In genomic region chr17:43010667-43011308, GRCh38 we compare ENCODE assay signal across 14 cellular contexts. TPM values are rescaled to one million over a fixed set of nuclear protein-coding genes. Genes with fewer than 3 reads are reported as not detected.
DNase-seq lines count a peak whose midpoint lies in the region; ATAC-seq, FAIRE-seq and TF ChIP-seq lines count a peak whose summit lies in the region.
"Had no signal": no experiment of that assay in that cellular context is flagged by ENCODE, and none has a peak within 500 bp of the region (broad histone marks: within the 10 kb centered on the region; RNA-seq: fewer than 3 reads in every experiment).

No MANE protein-coding gene starts in this region.

- no peak overlapping the region for H2BK15ac ChIP-seq in mesenchymal stem cell (ENCODE audit: low read depth, poor library complexity, severe bottlenecking)

- no peaks in the 10 kb centered on the region for H3K9me3 Mint-ChIP-seq in activated naive CD8-positive, alpha-beta T cell treated with anti-CD3 and anti-CD28 coated beads, Interleukin-2, amount 50 U/mL, for 24 hours
- H3K9me3 Mint-ChIP-seq: activated CD4-positive, alpha-beta T cell treated with anti-CD3 and anti-CD28 coated beads, Interleukin-2, amount 10 ng/mL, durations not matched to agents 7 days and 5 days; T-cell had no signal

- TF ChIP-seq EP300 in A549 (IDR thresholded peaks at IDR 0.05) = no peak

- TF ChIP-seq POLR2A in A549 (IDR thresholded peaks at IDR 0.05; ENCODE audit: low read length) = no peak

- peaks cover 35 to 50% of the 10 kb centered on the region in 2 experiments for H3K36me3 ChIP-seq in mesenchymal stem cell (ENCODE audit: control insufficient read depth in 1 of 2, insufficient read depth in 2 of 2, low read depth in 1 of 2, low read length in 2 of 2)

- no peak overlapping the region; a peak in 1 of 6 replicates for H3K27ac ChIP-seq in A549
- H3K27ac ChIP-seq in mesenchymal stem cell (ENCODE audit: low read length, poor library complexity, severe bottlenecking) = no peak overlapping the region
- H3K27ac ChIP-seq: BLaER1, KMS-11 had no signal

- no peak overlapping the region for H4K8ac ChIP-seq in mesenchymal stem cell (ENCODE audit: low read length)

- no peak overlapping the region for H3K4me3 Mint-ChIP-seq in activated naive CD8-positive, alpha-beta T cell treated with anti-CD3 and anti-CD28 coated beads, Interleukin-2, amount 50 U/mL, for 24 hours

- no peak overlapping the region for H2BK12ac ChIP-seq in mesenchymal stem cell (ENCODE audit: low read length in 2 of 2)

- peaks cover 14% of the 10 kb centered on the region for H3K79me1 ChIP-seq in mesenchymal stem cell (replicated peaks; ENCODE audit: low read length, poor library complexity, severe bottlenecking)

- peak in 1 of 2 experiments; percentile 64 for DNase-seq in A549 (ENCODE audit: low read depth in 1 of 2, low spot score in 1 of 2)
- DNase-seq in HT-29 (ENCODE audit: low spot score) = peak; percentile 96
- DNase-seq in activated naive CD8-positive, alpha-beta T cell treated with anti-CD3 and anti-CD28 coated beads, Interleukin-2, amount 50 U/mL, for 24 hours = no peak
- DNase-seq in mesenchymal stem cell = no peak
- no peak for DNase-seq in stimulated activated naive CD4-positive, alpha-beta T cell treated with Interleukin-2 at 50 U/mL for 16 hours (lab: John Stamatoyannopoulos, UW)
- no peak for DNase-seq in stimulated activated CD4-positive, alpha-beta T cell treated with anti-CD3 and anti-CD28 coated beads, Interleukin-12 subunit alpha, Interleukin-12 subunit beta, amount 100 ng/mL, for 4 hours
- DNase-seq: activated CD4-positive, alpha-beta T cell treated with anti-CD3 and anti-CD28 coated beads, Interleukin-2, amount 10 ng/mL, durations not matched to agents 7 days and 5 days; activated gamma-delta T cell treated with Interleukin-2 at 50 U/mL for 16 hours; EL; T-cell had no signal

- H2AFZ ChIP-seq in mesenchymal stem cell (ENCODE audit: low read depth, low read length) = no peak overlapping the region

- H3K14ac ChIP-seq in mesenchymal stem cell (ENCODE audit: low read length in 2 of 2) = no peak overlapping the region

- peaks cover 11% of the 10 kb centered on the region for H3K36me3 Mint-ChIP-seq in activated naive CD8-positive, alpha-beta T cell treated with anti-CD3 and anti-CD28 coated beads, Interleukin-2, amount 50 U/mL, for 24 hours (ENCODE audit: low read depth)

- no peak overlapping the region for H3K18ac ChIP-seq in mesenchymal stem cell (ENCODE audit: low read depth in 1 of 2, low read length in 2 of 2)

- H3K27ac Mint-ChIP-seq in activated naive CD8-positive, alpha-beta T cell treated with anti-CD3 and anti-CD28 coated beads, Interleukin-2, amount 50 U/mL, for 24 hours = peak overlapping the region; percentile 61
- H3K27ac Mint-ChIP-seq: activated CD4-positive, alpha-beta T cell treated with anti-CD3 and anti-CD28 coated beads, Interleukin-2, amount 10 ng/mL, durations not matched to agents 7 days and 5 days had no signal

- no peak for FAIRE-seq in A549 (lab: Jason Lieb, UNC)

- CTCF ChIA-PET in A549 (lab: Yijun Ruan, JAX) = interaction anchor here (0.6 to 3.4 kb wide), 6 partner anchors 8 to 82 kb away, joined by 3 to 20 read pairs (median 3); partner anchors contain the start of genes RND2 and RPL27

- no peak overlapping the region for H4K91ac ChIP-seq in mesenchymal stem cell (ENCODE audit: low read length)

- H3K4me3 ChIP-seq in A549 (no peak overlapping the region), mesenchymal stem cell (ENCODE audit: insufficient read depth in 1 of 2, low read depth in 1 of 2, low read length in 2 of 2) (no peak overlapping the region)
- H3K4me3 ChIP-seq: BLaER1 had no signal

- H3K4me1 ChIP-seq in A549 (peaks cover 16% of the 10 kb centered on the region; the same call in 2 of the 3 replicates), mesenchymal stem cell (ENCODE audit: control insufficient read depth, insufficient read depth, low read depth, low read length) (peaks cover 7% of the 10 kb centered on the region)

- TF ChIP-seq RAD21 in A549 (conservative IDR thresholded peaks at IDR 0.05 in 1 of 2, IDR thresholded peaks at IDR 0.05 in 1 of 2) = no peak

- no peak for TF ChIP-seq CTCF in A549 (IDR thresholded peaks at IDR 0.05)

- no peak overlapping the region for H3K23ac ChIP-seq in mesenchymal stem cell (ENCODE audit: low read length in 2 of 2)

- POLR2A ChIA-PET in A549 (lab: Yijun Ruan, JAX) = interaction anchor here (5.7 kb wide), 1 partner anchor 12 kb away, joined by 38 read pairs; the partner anchor contains the start of gene RPL27

- H3K9me3 ChIP-seq in A549 (no peaks in the 10 kb centered on the region), mesenchymal stem cell (ENCODE audit: control insufficient read depth, low read length) (no peaks in the 10 kb centered on the region)
- H3K9me3 ChIP-seq: BLaER1 had no signal

- no peak overlapping the region for H3K4ac ChIP-seq in mesenchymal stem cell (ENCODE audit: low read depth in 1 of 2, low read length in 2 of 2)

- H3K9ac ChIP-seq in mesenchymal stem cell (ENCODE audit: low read length) = peak overlapping the region; percentile 26
- H3K9ac ChIP-seq: BLaER1, KMS-11 had no signal

- ATAC-seq in A549 (no peak), HG02623 (IDR thresholded peaks at IDR 0.05; ENCODE audit: unreplicated experiment) (no peak), HG03354 (IDR thresholded peaks at IDR 0.05; ENCODE audit: poor library complexity, severe bottlenecking, unreplicated experiment) (no peak)
- no peak for ATAC-seq in activated naive CD8-positive, alpha-beta T cell treated with anti-CD3 and anti-CD28 coated beads, Interleukin-2, amount 50 U/mL, for 24 hours
- ATAC-seq: T-cell had no signal

- no peak overlapping the region for H2BK120ac ChIP-seq in mesenchymal stem cell (ENCODE audit: low read depth, low read length)

- no peaks in the 10 kb centered on the region for H3K27me3 Mint-ChIP-seq in activated naive CD8-positive, alpha-beta T cell treated with anti-CD3 and anti-CD28 coated beads, Interleukin-2, amount 50 U/mL, for 24 hours
- H3K27me3 Mint-ChIP-seq: activated CD4-positive, alpha-beta T cell treated with anti-CD3 and anti-CD28 coated beads, Interleukin-2, amount 10 ng/mL, durations not matched to agents 7 days and 5 days; T-cell had no signal

- no peak overlapping the region for H2BK5ac ChIP-seq in mesenchymal stem cell (ENCODE audit: low read depth, low read length, poor library complexity, severe bottlenecking)

- no peaks in the 10 kb centered on the region for H3K27me3 ChIP-seq in mesenchymal stem cell (ENCODE audit: control insufficient read depth in 1 of 2, insufficient read depth in 1 of 2, low read length in 2 of 2)
- H3K27me3 ChIP-seq: BLaER1 had no signal

- peaks cover 27% of the 10 kb centered on the region for H3K4me1 Mint-ChIP-seq in activated naive CD8-positive, alpha-beta T cell treated with anti-CD3 and anti-CD28 coated beads, Interleukin-2, amount 50 U/mL, for 24 hours

- 76% methylated on average over 5 of the region's 5 CpGs for WGBS in A549 (ENCODE audit: missing lambda C conversion rate)
- 95% methylated on average over 5 of the region's 5 CpGs for WGBS in mesenchymal stem cell

- no peak overlapping the region for H2AK5ac ChIP-seq in mesenchymal stem cell (ENCODE audit: low read length, severe bottlenecking)

- H3K4me2 ChIP-seq in A549 (peak overlapping the region; percentile 22), mesenchymal stem cell (ENCODE audit: low read length, poor library complexity, severe bottlenecking) (no peak overlapping the region)
- H3K4me2 ChIP-seq: BLaER1, KMS-11 had no signal

RNA-seq across cellular contexts. Expression of gene IFI35, which starts 4.2 kb away (rescaled TPM):
- polyA plus RNA-seq in A549 (2011; rRNA removed) (20.2 and 21.3 TPM in 2 replicates), A549 (2017; fragmentation: RNase III; extraction: RNeasy Plus Mini Kit Qiagen cat#74134 plus additional on column Dnase treatment) (10.6 to 12.9 TPM (median 10.8 TPM) in 3 replicates)
- polyA plus RNA-seq in A549 (2012; cell fraction: cytosol; rRNA removed) = 15.4 and 17.0 TPM in 2 replicates
- 21.1 and 22.2 TPM in 2 replicates for polyA plus RNA-seq in A549 (2012; cell fraction: nucleus; rRNA removed)
- 15.6 and 18.7 TPM in 2 replicates for polyA minus RNA-seq in A549 (2011; rRNA and poly(A)+ RNA removed)
- total RNA-seq in HT-29 (2014; rRNA removed; shearing (Covaris generic)) = 35.3 and 47.6 TPM in 2 replicates
- polyA plus RNA-seq in mesenchymal stem cell (2013, experiment 1 of 2) = 27.4 TPM
- polyA plus RNA-seq in mesenchymal stem cell (2013, experiment 2 of 2) = 24.5 TPM

RNA-seq across cellular contexts. Expression of gene VAT1, which starts 11.4 kb away (rescaled TPM):
- polyA plus RNA-seq in A549 (2011; rRNA removed) (167 and 169 TPM in 2 replicates), A549 (2017; fragmentation: RNase III; extraction: RNeasy Plus Mini Kit Qiagen cat#74134 plus additional on column Dnase treatment) (117 to 153 TPM (median 149 TPM) in 3 replicates)
- 104 and 139 TPM in 2 replicates for polyA plus RNA-seq in A549 (2012; cell fraction: cytosol; rRNA removed)
- polyA plus RNA-seq in A549 (2012; cell fraction: nucleus; rRNA removed) = 110 and 117 TPM in 2 replicates
- polyA minus RNA-seq in A549 (2011; rRNA and poly(A)+ RNA removed) = 299 and 364 TPM in 2 replicates
- 83.7 and 106 TPM in 2 replicates for total RNA-seq in HT-29 (2014; rRNA removed; shearing (Covaris generic))
- 775 TPM for polyA plus RNA-seq in mesenchymal stem cell (2013, experiment 1 of 2)
- 762 TPM for polyA plus RNA-seq in mesenchymal stem cell (2013, experiment 2 of 2)

RNA-seq across cellular contexts. Expression of gene RPL27, which starts 12.6 kb away (rescaled TPM):
- 5,588 and 5,746 TPM in 2 replicates for polyA plus RNA-seq in A549 (2011; rRNA removed)
- 4,727 and 6,200 TPM in 2 replicates for polyA plus RNA-seq in A549 (2012; cell fraction: cytosol; rRNA removed)
- polyA plus RNA-seq in A549 (2012; cell fraction: nucleus; rRNA removed) = 1,193 and 1,398 TPM in 2 replicates
- polyA plus RNA-seq in A549 (2017; fragmentation: RNase III; extraction: RNeasy Plus Mini Kit Qiagen cat#74134 plus additional on column Dnase treatment) = 2,894 to 2,977 TPM (median 2,925 TPM) in 3 replicates
- 2,117 and 2,446 TPM in 2 replicates for polyA minus RNA-seq in A549 (2011; rRNA and poly(A)+ RNA removed)
- total RNA-seq in HT-29 (2014; rRNA removed; shearing (Covaris generic)) = 1,187 and 1,205 TPM in 2 replicates
- 5,075 TPM for polyA plus RNA-seq in mesenchymal stem cell (2013, experiment 1 of 2)
- polyA plus RNA-seq in mesenchymal stem cell (2013, experiment 2 of 2) = 4,888 TPM

RNA-seq across cellular contexts. Expression of gene RND2, which starts 14.2 kb away (rescaled TPM):
- polyA plus RNA-seq in A549 (2011; rRNA removed) (0.19 and 0.33 TPM in 2 replicates), A549 (2017; fragmentation: RNase III; extraction: RNeasy Plus Mini Kit Qiagen cat#74134 plus additional on column Dnase treatment) (0.14 to 0.37 TPM (median 0.28 TPM) in 3 replicates)
- polyA plus RNA-seq in A549 (2012; cell fraction: cytosol; rRNA removed) = 0.19 and 0.21 TPM in 2 replicates
- 0.11 and 0.17 TPM in 2 replicates for polyA plus RNA-seq in A549 (2012; cell fraction: nucleus; rRNA removed)
- polyA minus RNA-seq in A549 (2011; rRNA and poly(A)+ RNA removed) = 0.44 TPM in 1 of 2 replicates, not detected in the other
- 0.13 TPM in 1 of 2 replicates, not detected in the other for total RNA-seq in HT-29 (2014; rRNA removed; shearing (Covaris generic))
- polyA plus RNA-seq in mesenchymal stem cell (2013, experiment 1 of 2) = 1.1 TPM
- 1.2 TPM for polyA plus RNA-seq in mesenchymal stem cell (2013, experiment 2 of 2)

RNA-seq across cellular contexts. Expression of gene RUNDC1, which starts 30.4 kb away (rescaled TPM):
- polyA plus RNA-seq in A549 (2011; rRNA removed) (19.1 and 21.4 TPM in 2 replicates), A549 (2017; fragmentation: RNase III; extraction: RNeasy Plus Mini Kit Qiagen cat#74134 plus additional on column Dnase treatment) (18.7 to 19.7 TPM (median 19.5 TPM) in 3 replicates)
- polyA plus RNA-seq in A549 (2012; cell fraction: cytosol; rRNA removed) = 14.1 and 14.7 TPM in 2 replicates
- polyA plus RNA-seq in A549 (2012; cell fraction: nucleus; rRNA removed) = 17.2 and 17.3 TPM in 2 replicates
- 18.3 TPM in 2 replicates for polyA minus RNA-seq in A549 (2011; rRNA and poly(A)+ RNA removed)
- 13.0 and 13.8 TPM in 2 replicates for total RNA-seq in HT-29 (2014; rRNA removed; shearing (Covaris generic))
- 6.8 TPM for polyA plus RNA-seq in mesenchymal stem cell (2013, experiment 1 of 2)
- polyA plus RNA-seq in mesenchymal stem cell (2013, experiment 2 of 2) = 7.1 TPM
